ENCODE assay signal across 1 cellular context in the genomic region with DNA sequence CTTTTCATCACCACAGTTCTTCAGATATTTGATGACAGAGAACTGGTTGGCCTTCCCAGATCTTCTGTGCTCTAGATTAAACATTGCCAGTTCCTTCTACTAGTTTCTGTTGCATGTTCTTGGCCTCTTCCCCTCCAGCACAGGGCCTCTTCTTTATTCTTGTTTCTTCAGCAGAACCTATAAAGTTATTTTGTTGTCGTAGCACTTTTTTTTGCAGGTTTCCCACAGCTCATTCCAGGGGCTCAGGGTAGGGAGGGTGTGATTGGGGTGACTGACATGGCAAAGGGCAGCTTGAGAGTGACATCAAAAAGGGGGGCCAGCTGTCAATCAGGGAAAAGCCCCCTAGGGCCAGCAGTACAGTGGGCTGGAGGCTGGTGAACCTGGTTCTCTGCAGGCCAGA.
TF ChIP-seq lines count a peak whose summit lies in the region.

No MANE protein-coding gene starts in this region.

TF ChIP-seq in GM12878, 131 proteins besides CTCF, POLR2A, EP300 and RAD21:
- TF ChIP-seq, protein P1, sequence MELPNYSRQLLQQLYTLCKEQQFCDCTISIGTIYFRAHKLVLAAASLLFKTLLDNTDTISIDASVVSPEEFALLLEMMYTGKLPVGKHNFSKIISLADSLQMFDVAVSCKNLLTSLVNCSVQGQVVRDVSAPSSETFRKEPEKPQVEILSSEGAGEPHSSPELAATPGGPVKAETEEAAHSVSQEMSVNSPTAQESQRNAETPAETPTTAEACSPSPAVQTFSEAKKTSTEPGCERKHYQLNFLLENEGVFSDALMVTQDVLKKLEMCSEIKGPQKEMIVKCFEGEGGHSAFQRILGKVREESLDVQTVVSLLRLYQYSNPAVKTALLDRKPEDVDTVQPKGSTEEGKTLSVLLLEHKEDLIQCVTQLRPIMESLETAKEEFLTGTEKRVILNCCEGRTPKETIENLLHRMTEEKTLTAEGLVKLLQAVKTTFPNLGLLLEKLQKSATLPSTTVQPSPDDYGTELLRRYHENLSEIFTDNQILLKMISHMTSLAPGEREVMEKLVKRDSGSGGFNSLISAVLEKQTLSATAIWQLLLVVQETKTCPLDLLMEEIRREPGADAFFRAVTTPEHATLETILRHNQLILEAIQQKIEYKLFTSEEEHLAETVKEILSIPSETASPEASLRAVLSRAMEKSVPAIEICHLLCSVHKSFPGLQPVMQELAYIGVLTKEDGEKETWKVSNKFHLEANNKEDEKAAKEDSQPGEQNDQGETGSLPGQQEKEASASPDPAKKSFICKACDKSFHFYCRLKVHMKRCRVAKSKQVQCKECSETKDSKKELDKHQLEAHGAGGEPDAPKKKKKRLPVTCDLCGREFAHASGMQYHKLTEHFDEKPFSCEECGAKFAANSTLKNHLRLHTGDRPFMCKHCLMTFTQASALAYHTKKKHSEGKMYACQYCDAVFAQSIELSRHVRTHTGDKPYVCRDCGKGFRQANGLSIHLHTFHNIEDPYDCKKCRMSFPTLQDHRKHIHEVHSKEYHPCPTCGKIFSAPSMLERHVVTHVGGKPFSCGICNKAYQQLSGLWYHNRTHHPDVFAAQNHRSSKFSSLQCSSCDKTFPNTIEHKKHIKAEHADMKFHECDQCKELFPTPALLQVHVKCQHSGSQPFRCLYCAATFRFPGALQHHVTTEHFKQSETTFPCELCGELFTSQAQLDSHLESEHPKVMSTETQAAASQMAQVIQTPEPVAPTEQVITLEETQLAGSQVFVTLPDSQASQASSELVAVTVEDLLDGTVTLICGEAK (IDR thresholded peaks at IDR 0.05; ENCODE audit: borderline replicate concordance) = peak; percentile 86; the same call in 1 of the 2 replicates
- TF ChIP-seq, protein P2, sequence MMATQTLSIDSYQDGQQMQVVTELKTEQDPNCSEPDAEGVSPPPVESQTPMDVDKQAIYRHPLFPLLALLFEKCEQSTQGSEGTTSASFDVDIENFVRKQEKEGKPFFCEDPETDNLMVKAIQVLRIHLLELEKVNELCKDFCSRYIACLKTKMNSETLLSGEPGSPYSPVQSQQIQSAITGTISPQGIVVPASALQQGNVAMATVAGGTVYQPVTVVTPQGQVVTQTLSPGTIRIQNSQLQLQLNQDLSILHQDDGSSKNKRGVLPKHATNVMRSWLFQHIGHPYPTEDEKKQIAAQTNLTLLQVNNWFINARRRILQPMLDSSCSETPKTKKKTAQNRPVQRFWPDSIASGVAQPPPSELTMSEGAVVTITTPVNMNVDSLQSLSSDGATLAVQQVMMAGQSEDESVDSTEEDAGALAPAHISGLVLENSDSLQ (IDR thresholded peaks at IDR 0.05) = peak; percentile 81
- TF ChIP-seq ZNF24 (IDR thresholded peaks at IDR 0.05) = 0 out of 2 replicates have a peak, but pooled peaks have one; percentile 11
- TF ChIP-seq BCL11A (IDR thresholded peaks at IDR 0.05; ENCODE audit: low read depth, low read length) = no peak
